Comparison of ENCODE assay signal across 1 cellular context in genomic region chr20:50679753-50680105, GRCh38.
TF ChIP-seq lines count a peak whose summit lies in the region.

No MANE protein-coding gene starts in this region.

TF ChIP-seq in liver, 16 proteins besides CTCF, POLR2A, EP300 and RAD21 (continued from another document):
- TF ChIP-seq REST (IDR thresholded peaks at IDR 0.05), result peak; percentile 15
